ENCODE assay signal across 9 cellular contexts in genomic region chr14:24052656-24053547, GRCh38. TPM values are rescaled to one million over a fixed set of nuclear protein-coding genes. Genes with fewer than 3 reads are reported as not detected.
DNase-seq lines count a peak whose midpoint lies in the region; ATAC-seq and TF ChIP-seq lines count a peak whose summit lies in the region.
"Had no signal": no experiment of that assay in that cellular context is flagged by ENCODE, and none has a peak within 500 bp of the region (broad histone marks: within the 10 kb centered on the region; RNA-seq: fewer than 3 reads in every experiment).

No MANE protein-coding gene starts in this region.

- H3K9me3 ChIP-seq in skeletal muscle tissue (ENCODE audit: control insufficient read depth in 3 of 3, low read length in 3 of 3) = no peaks in the 10 kb centered on the region

- no peak overlapping the region for H3K27ac ChIP-seq in skeletal muscle tissue (ENCODE audit: low read depth, low read length)

- peaks cover 11 to 31% (median 16%) of the 10 kb centered on the region in 3 donors for H3K27me3 ChIP-seq in skeletal muscle tissue (ENCODE audit: control insufficient read depth in 3 of 3, insufficient read depth in 3 of 3, low read length in 3 of 3)

- peaks cover 14 to 18% (median 15%) of the 10 kb centered on the region in 3 donors for H3K4me1 ChIP-seq in skeletal muscle tissue (ENCODE audit: control insufficient read depth in 3 of 3, insufficient read depth in 3 of 3, low read length in 3 of 3)

- DNase-seq in Daoy (ENCODE audit: low read depth) (peak; percentile 52), epithelial cell of esophagus (ENCODE audit: low read depth) (peak; percentile 56), NOMO-1 treated with dmso at 0.1 percent for 144 hours (lab: John Stamatoyannopoulos, UW; ENCODE audit: unreplicated experiment) (no peak), DMS114 treated with DMSO at 0.1 percent for 48 hours (lab: John Stamatoyannopoulos, UW; ENCODE audit: unreplicated experiment) (no peak), COLO829 (ENCODE audit: low spot score) (no peak)

- ATAC-seq in activated CD4-positive, CD25-positive, alpha-beta regulatory T cell treated with anti-CD3 and anti-CD28 coated beads, Interleukin-2, amount 50 U/mL, for 24 hours = peak; percentile 84 to 85
- ATAC-seq in HG02852 (IDR thresholded peaks at IDR 0.05; ENCODE audit: unreplicated experiment) = no peak

- peak overlapping the region in 1 of 3 donors; percentile 53 for H3K9ac ChIP-seq in skeletal muscle tissue (ENCODE audit: low read depth in 1 of 3, low read length in 3 of 3)

- H3K36me3 ChIP-seq in skeletal muscle tissue (ENCODE audit: control insufficient read depth in 3 of 3, insufficient read depth in 3 of 3, low read length in 3 of 3) = no peaks in the 10 kb centered on the region

- H3K4me3 ChIP-seq in epithelial cell of esophagus (ENCODE audit: low read length) (no peak overlapping the region), skeletal muscle tissue (ENCODE audit: low read length in 3 of 3) (peak overlapping the region in 2 of 3 donors; percentile 78)

- TF ChIP-seq CTCF in epithelial cell of esophagus (IDR thresholded peaks at IDR 0.05; ENCODE audit: insufficient read depth, low read depth, low read length, missing control alignments) = no peak

RNA-seq across cellular contexts. Expression of gene CARMIL3, which starts 1.1 kb away (rescaled TPM):
- total RNA-seq in Daoy (2014; rRNA removed; shearing (Covaris generic)) = under 0.01 TPM in 1 of 2 replicates, not detected in the other
- under 0.01 TPM for total RNA-seq in skeletal muscle tissue
- total RNA-seq: endothelial cell of umbilical vein had no signal

RNA-seq across cellular contexts. Expression of gene CPNE6, which starts 18.5 kb away (rescaled TPM):
- not detected in 2 replicates for total RNA-seq in Daoy (2014; rRNA removed; shearing (Covaris generic))
- not detected for total RNA-seq in skeletal muscle tissue
- total RNA-seq: endothelial cell of umbilical vein had no signal

RNA-seq across cellular contexts. Expression of gene PCK2, which starts 41.2 kb away (rescaled TPM):
- 6.6 and 12.6 TPM in 2 replicates for total RNA-seq in Daoy (2014; rRNA removed; shearing (Covaris generic))
- total RNA-seq in skeletal muscle tissue = 3.7 TPM

Comparison
In these comparisons a context has a peak if more than half of its experiments do, and no peak if none do; other contexts are left out.
1. DNase-seq: peak in Daoy (single experiment) and epithelial cell of esophagus (single experiment); none in NOMO-1 treated with dmso at 0.1 percent for 144 hours (single experiment), DMS114 treated with DMSO at 0.1 percent for 48 hours (single experiment) and COLO829 (single experiment).